2 cellular contexts compared by ENCODE assay signal in the genomic region with DNA sequence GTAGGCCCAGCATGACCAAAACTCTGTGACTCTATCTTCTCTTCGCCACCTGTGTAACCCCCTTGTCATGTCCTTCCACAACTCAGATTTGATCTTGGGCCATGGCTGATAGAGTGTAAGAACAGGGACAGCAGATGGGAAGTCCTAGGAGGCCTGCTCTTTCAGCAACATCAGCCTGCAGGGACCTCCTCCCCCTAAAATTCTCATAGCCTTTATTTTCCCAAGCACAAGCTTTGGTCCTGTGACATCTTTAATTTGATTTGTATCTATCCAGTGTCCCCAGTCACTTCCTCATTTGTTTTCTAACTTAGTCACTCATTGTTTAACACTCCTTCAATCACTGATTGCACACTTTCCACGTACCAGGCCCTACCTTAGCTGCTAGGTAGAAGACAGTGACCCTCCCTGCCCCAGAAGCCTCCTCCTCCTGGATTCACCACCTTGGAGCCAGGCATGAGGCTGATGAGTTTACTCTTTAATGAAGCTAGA.
A peak's percentile ranks its signal among the peaks of the same experiment; 100 is the strongest.
TF ChIP-seq lines count a peak whose summit lies in the region.

No MANE protein-coding gene starts in this region.

TF ChIP-seq in HCT116, 20 proteins besides CTCF, POLR2A, EP300 and RAD21:
- TF ChIP-seq CEBPB (IDR thresholded peaks at IDR 0.05; ENCODE audit: low read depth): no peak
- TF ChIP-seq ATF3 (IDR thresholded peaks at IDR 0.05): no peak
- TF ChIP-seq EGR1 (IDR thresholded peaks at IDR 0.05; ENCODE audit: low read depth): no peak
- TF ChIP-seq JUND (IDR thresholded peaks at IDR 0.05): no peak
- no peak for TF ChIP-seq ZNF274 (IDR thresholded peaks at IDR 0.05; ENCODE audit: low read depth, low read length)
- TF ChIP-seq EZH2 (IDR thresholded peaks at IDR 0.05): no peak
- TF ChIP-seq, protein P1, sequence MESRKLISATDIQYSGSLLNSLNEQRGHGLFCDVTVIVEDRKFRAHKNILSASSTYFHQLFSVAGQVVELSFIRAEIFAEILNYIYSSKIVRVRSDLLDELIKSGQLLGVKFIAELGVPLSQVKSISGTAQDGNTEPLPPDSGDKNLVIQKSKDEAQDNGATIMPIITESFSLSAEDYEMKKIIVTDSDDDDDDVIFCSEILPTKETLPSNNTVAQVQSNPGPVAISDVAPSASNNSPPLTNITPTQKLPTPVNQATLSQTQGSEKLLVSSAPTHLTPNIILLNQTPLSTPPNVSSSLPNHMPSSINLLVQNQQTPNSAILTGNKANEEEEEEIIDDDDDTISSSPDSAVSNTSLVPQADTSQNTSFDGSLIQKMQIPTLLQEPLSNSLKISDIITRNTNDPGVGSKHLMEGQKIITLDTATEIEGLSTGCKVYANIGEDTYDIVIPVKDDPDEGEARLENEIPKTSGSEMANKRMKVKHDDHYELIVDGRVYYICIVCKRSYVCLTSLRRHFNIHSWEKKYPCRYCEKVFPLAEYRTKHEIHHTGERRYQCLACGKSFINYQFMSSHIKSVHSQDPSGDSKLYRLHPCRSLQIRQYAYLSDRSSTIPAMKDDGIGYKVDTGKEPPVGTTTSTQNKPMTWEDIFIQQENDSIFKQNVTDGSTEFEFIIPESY (IDR thresholded peaks at IDR 0.05; ENCODE audit: extremely low read depth, insufficient replicate concordance, low read length): no peak
- no peak for TF ChIP-seq REST (IDR thresholded peaks at IDR 0.05; ENCODE audit: low read depth)
- no peak for TF ChIP-seq CBX3 (IDR thresholded peaks at IDR 0.05; ENCODE audit: low read depth)

TF ChIP-seq in K562, 482 proteins besides CTCF, POLR2A, EP300 and RAD21 (continues in another document):
- TF ChIP-seq KHSRP (IDR thresholded peaks at IDR 0.05): no peak
- TF ChIP-seq, protein P2, sequence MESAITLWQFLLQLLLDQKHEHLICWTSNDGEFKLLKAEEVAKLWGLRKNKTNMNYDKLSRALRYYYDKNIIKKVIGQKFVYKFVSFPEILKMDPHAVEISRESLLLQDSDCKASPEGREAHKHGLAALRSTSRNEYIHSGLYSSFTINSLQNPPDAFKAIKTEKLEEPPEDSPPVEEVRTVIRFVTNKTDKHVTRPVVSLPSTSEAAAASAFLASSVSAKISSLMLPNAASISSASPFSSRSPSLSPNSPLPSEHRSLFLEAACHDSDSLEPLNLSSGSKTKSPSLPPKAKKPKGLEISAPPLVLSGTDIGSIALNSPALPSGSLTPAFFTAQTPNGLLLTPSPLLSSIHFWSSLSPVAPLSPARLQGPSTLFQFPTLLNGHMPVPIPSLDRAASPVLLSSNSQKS (CRISPR knock-in tag; IDR thresholded peaks at IDR 0.05): no peak
- TF ChIP-seq, protein P3, sequence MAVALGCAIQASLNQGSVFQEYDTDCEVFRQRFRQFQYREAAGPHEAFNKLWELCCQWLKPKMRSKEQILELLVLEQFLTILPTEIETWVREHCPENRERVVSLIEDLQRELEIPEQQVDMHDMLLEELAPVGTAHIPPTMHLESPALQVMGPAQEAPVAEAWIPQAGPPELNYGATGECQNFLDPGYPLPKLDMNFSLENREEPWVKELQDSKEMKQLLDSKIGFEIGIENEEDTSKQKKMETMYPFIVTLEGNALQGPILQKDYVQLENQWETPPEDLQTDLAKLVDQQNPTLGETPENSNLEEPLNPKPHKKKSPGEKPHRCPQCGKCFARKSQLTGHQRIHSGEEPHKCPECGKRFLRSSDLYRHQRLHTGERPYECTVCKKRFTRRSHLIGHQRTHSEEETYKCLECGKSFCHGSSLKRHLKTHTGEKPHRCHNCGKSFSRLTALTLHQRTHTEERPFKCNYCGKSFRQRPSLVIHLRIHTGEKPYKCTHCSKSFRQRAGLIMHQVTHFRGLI (CRISPR knock-in tag; IDR thresholded peaks at IDR 0.05): no peak
- no peak for TF ChIP-seq ZNF778 (CRISPR knock-in tag; IDR thresholded peaks at IDR 0.05)
- no peak for TF ChIP-seq STAT5B (CRISPR knock-in tag; IDR thresholded peaks at IDR 0.05)
- TF ChIP-seq ARNT (IDR thresholded peaks at IDR 0.05): 0 out of 4 replicates have a peak, but pooled peaks of 1 of the 2 experiments have one; percentile 24
- no peak for TF ChIP-seq DNMT1 (IDR thresholded peaks at IDR 0.05)
- peak; percentile 37 for TF ChIP-seq KDM5B (IDR thresholded peaks at IDR 0.05; ENCODE audit: insufficient replicate concordance, low read depth, low read length)
- TF ChIP-seq ATF1 (CRISPR knock-in tag; IDR thresholded peaks at IDR 0.05): no peak
- no peak for TF ChIP-seq ATF1 (tag; IDR thresholded peaks at IDR 0.05)
- 0 out of 2 replicates have a peak, but pooled peaks have one; percentile 6 for TF ChIP-seq MTA2 (IDR thresholded peaks at IDR 0.05; ENCODE audit: low read depth)
- TF ChIP-seq RB1 (IDR thresholded peaks at IDR 0.05; ENCODE audit: low read depth): no peak
- peak; percentile 67 for TF ChIP-seq TAL1 (IDR thresholded peaks at IDR 0.05)
- TF ChIP-seq TSC22D4 (tag; IDR thresholded peaks at IDR 0.05): no peak
- TF ChIP-seq, protein P4, sequence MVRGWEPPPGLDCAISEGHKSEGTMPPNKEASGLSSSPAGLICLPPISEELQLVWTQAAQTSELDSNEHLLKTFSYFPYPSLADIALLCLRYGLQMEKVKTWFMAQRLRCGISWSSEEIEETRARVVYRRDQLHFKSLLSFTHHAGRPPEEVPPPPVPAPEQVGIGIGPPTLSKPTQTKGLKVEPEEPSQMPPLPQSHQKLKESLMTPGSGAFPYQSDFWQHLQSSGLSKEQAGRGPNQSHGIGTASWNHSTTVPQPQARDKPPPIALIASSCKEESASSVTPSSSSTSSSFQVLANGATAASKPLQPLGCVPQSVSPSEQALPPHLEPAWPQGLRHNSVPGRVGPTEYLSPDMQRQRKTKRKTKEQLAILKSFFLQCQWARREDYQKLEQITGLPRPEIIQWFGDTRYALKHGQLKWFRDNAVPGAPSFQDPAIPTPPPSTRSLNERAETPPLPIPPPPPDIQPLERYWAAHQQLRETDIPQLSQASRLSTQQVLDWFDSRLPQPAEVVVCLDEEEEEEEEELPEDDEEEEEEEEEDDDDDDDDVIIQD (CRISPR knock-in tag; IDR thresholded peaks at IDR 0.05): no peak
- TF ChIP-seq DDX20 (tag; IDR thresholded peaks at IDR 0.05; ENCODE audit: low read depth): no peak
- TF ChIP-seq ETV6 (IDR thresholded peaks at IDR 0.05; ENCODE audit: borderline replicate concordance in 1 of 2, low read depth in 2 of 2, low read length in 1 of 2): no peak
- no peak for TF ChIP-seq ETV6 (CRISPR knock-in tag; IDR thresholded peaks at IDR 0.05; ENCODE audit: borderline replicate concordance)
- no peak for TF ChIP-seq SRSF1 (IDR thresholded peaks at IDR 0.05; ENCODE audit: low read depth, low read length)
- TF ChIP-seq ZNF23 (CRISPR knock-in tag; IDR thresholded peaks at IDR 0.05): no peak
- TF ChIP-seq ZFX (CRISPR knock-in tag; IDR thresholded peaks at IDR 0.05): 0 out of 2 replicates have a peak, but pooled peaks have one; percentile 37
- TF ChIP-seq ZNF785 (CRISPR knock-in tag; IDR thresholded peaks at IDR 0.05): no peak
- TF ChIP-seq CXXC5 (CRISPR knock-in tag; IDR thresholded peaks at IDR 0.05): no peak
- TF ChIP-seq ZNF717 (CRISPR knock-in tag; IDR thresholded peaks at IDR 0.05): no peak
- TF ChIP-seq ZNF239 (CRISPR knock-in tag; IDR thresholded peaks at IDR 0.05): no peak
- TF ChIP-seq, protein P5, sequence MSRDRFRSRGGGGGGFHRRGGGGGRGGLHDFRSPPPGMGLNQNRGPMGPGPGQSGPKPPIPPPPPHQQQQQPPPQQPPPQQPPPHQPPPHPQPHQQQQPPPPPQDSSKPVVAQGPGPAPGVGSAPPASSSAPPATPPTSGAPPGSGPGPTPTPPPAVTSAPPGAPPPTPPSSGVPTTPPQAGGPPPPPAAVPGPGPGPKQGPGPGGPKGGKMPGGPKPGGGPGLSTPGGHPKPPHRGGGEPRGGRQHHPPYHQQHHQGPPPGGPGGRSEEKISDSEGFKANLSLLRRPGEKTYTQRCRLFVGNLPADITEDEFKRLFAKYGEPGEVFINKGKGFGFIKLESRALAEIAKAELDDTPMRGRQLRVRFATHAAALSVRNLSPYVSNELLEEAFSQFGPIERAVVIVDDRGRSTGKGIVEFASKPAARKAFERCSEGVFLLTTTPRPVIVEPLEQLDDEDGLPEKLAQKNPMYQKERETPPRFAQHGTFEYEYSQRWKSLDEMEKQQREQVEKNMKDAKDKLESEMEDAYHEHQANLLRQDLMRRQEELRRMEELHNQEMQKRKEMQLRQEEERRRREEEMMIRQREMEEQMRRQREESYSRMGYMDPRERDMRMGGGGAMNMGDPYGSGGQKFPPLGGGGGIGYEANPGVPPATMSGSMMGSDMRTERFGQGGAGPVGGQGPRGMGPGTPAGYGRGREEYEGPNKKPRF (IDR thresholded peaks at IDR 0.05; ENCODE audit: low read depth, low read length): no peak
- no peak for TF ChIP-seq SAFB (IDR thresholded peaks at IDR 0.05; ENCODE audit: borderline replicate concordance, low read depth, low read length)
- no peak for TF ChIP-seq BRD4 (IDR thresholded peaks at IDR 0.05)
- no peak for TF ChIP-seq ZNF699 (CRISPR knock-in tag; IDR thresholded peaks at IDR 0.05; ENCODE audit: insufficient replicate concordance)
- no peak for TF ChIP-seq PTRF (tag; IDR thresholded peaks at IDR 0.05)
- no peak; the same call in 1 of the 2 replicates for TF ChIP-seq KAT7 (CRISPR knock-in tag; IDR thresholded peaks at IDR 0.05; ENCODE audit: borderline replicate concordance)
- TF ChIP-seq, protein P6, sequence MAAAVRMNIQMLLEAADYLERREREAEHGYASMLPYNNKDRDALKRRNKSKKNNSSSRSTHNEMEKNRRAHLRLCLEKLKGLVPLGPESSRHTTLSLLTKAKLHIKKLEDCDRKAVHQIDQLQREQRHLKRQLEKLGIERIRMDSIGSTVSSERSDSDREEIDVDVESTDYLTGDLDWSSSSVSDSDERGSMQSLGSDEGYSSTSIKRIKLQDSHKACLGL (CRISPR knock-in tag; IDR thresholded peaks at IDR 0.05; ENCODE audit: borderline replicate concordance, poor library complexity, severe bottlenecking): no peak
- no peak for TF ChIP-seq POU5F1 (IDR thresholded peaks at IDR 0.05; ENCODE audit: borderline replicate concordance, low read depth, low read length, partially characterized antibody)
- no peak for TF ChIP-seq KLF1 (tag; IDR thresholded peaks at IDR 0.05)
- no peak; a peak in 1 of 4 replicates for TF ChIP-seq MAZ (CRISPR knock-in tag; conservative IDR thresholded peaks at IDR 0.05 in 1 of 2, IDR thresholded peaks at IDR 0.05 in 1 of 2)
- peak; percentile 71; the same call in 1 of the 2 replicates for TF ChIP-seq SMARCE1 (IDR thresholded peaks at IDR 0.05)
- TF ChIP-seq KDM4B (IDR thresholded peaks at IDR 0.05; ENCODE audit: borderline replicate concordance in 2 of 2, low read depth in 1 of 2): no peak
- TF ChIP-seq MEF2A (IDR thresholded peaks at IDR 0.05; ENCODE audit: control insufficient read depth, low read depth, low read length): no peak
- TF ChIP-seq PHB (CRISPR knock-in tag; IDR thresholded peaks at IDR 0.05): no peak
- TF ChIP-seq OTX1 (CRISPR knock-in tag; IDR thresholded peaks at IDR 0.05): no peak
- no peak for TF ChIP-seq NELFE (IDR thresholded peaks at IDR 0.05; ENCODE audit: insufficient read depth, insufficient read length)
- peak in 1 of 2 experiments; percentile 48 for TF ChIP-seq AFF1 (IDR thresholded peaks at IDR 0.05; ENCODE audit: low read depth in 1 of 2, partially characterized antibody in 2 of 2)
- TF ChIP-seq, protein P7, sequence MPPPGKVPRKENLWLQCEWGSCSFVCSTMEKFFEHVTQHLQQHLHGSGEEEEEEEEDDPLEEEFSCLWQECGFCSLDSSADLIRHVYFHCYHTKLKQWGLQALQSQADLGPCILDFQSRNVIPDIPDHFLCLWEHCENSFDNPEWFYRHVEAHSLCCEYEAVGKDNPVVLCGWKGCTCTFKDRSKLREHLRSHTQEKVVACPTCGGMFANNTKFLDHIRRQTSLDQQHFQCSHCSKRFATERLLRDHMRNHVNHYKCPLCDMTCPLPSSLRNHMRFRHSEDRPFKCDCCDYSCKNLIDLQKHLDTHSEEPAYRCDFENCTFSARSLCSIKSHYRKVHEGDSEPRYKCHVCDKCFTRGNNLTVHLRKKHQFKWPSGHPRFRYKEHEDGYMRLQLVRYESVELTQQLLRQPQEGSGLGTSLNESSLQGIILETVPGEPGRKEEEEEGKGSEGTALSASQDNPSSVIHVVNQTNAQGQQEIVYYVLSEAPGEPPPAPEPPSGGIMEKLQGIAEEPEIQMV (tag; conservative IDR thresholded peaks at IDR 0.05; ENCODE audit: low read depth): no peak
- TF ChIP-seq SREBF1 (IDR thresholded peaks at IDR 0.05; ENCODE audit: borderline replicate concordance, low read depth, low read length): no peak
- TF ChIP-seq VEZF1 (CRISPR knock-in tag; IDR thresholded peaks at IDR 0.05): no peak; the same call in 1 of the 2 replicates
- TF ChIP-seq U2AF2 (optimal IDR thresholded peaks at IDR 0.05; ENCODE audit: low read depth, low read length): no peak
